Comparison of ENCODE assay signal across 8 cellular contexts in genomic region chr9:111597852-111598729, GRCh38. TPM values are rescaled to one million over a fixed set of nuclear protein-coding genes. Genes with fewer than 3 reads are reported as not detected.
DNase-seq lines count a peak whose midpoint lies in the region; ATAC-seq lines count a peak whose summit lies in the region.

No MANE protein-coding gene starts in this region.

- peaks cover 7% of the 10 kb centered on the region for H3K36me3 ChIP-seq in ectodermal cell (ENCODE audit: control insufficient read depth, insufficient read depth, low read length)

- no peaks in the 10 kb centered on the region for H3K9me3 ChIP-seq in ectodermal cell (ENCODE audit: control insufficient read depth, low read length)

- H3K4me3 ChIP-seq in ectodermal cell (ENCODE audit: insufficient read depth, low read depth, low read length) = peak overlapping the region; percentile 58

- peak; percentile 40 for DNase-seq in GF-D8 (lab: John Stamatoyannopoulos, UW)
- DNase-seq in NCI-H226 = peak; percentile 32
- peak; percentile 59 to 66 for DNase-seq in activated CD4-positive, alpha-beta T cell treated with anti-CD3 and anti-CD28 coated beads, Interleukin-2, amount 50 U/mL, for 48 hours
- DNase-seq in medulla oblongata (ENCODE audit: extremely low spot score) = peak; percentile 57
- DNase-seq in stimulated activated CD8-positive, alpha-beta memory T cell treated with anti-CD3 and anti-CD28 coated beads, Interleukin-15, amount 100 ng/mL, for 1 hour (ENCODE audit: low read depth) = peak; percentile 23
- no peak for DNase-seq in SHP77 treated with DMSO at 0.1 percent for 48 hours (lab: John Stamatoyannopoulos, UW)

- no peaks in the 10 kb centered on the region for H3K27me3 ChIP-seq in ectodermal cell (ENCODE audit: control insufficient read depth, insufficient read depth, low read length, poor library complexity, severe bottlenecking)

- H3K4me1 ChIP-seq in ectodermal cell (ENCODE audit: control insufficient read depth, insufficient read depth, low read length) = no peaks in the 10 kb centered on the region

- no peak overlapping the region for H3K27ac ChIP-seq in ectodermal cell (ENCODE audit: insufficient read depth, low read depth, low read length, poor library complexity, severe bottlenecking)

- 4 to 7% methylated on average over 41 of the region's 41 CpGs for WGBS in ectodermal cell, 2 experiments

- peak; percentile 71 for ATAC-seq in HG02852 (IDR thresholded peaks at IDR 0.05; ENCODE audit: unreplicated experiment)

RNA-seq across cellular contexts. Expression of gene PTGR1, which starts 1.4 kb away (rescaled TPM):
- polyA plus RNA-seq in ectodermal cell (2013, experiment 1 of 4) = 71.6 TPM
- 81.1 TPM for polyA plus RNA-seq in ectodermal cell (2013, experiment 2 of 4)
- polyA plus RNA-seq in ectodermal cell (2013, experiment 3 of 4) = 53.5 TPM
- 66.1 TPM for polyA plus RNA-seq in ectodermal cell (2013, experiment 4 of 4)

RNA-seq across cellular contexts. Expression of gene DNAJC25, which starts 33.0 kb away (rescaled TPM):
- polyA plus RNA-seq in ectodermal cell (2013, experiment 1 of 4) = 8.5 TPM
- polyA plus RNA-seq in ectodermal cell (2013, experiment 2 of 4) = 10.0 TPM
- 7.7 TPM for polyA plus RNA-seq in ectodermal cell (2013, experiment 3 of 4)
- polyA plus RNA-seq in ectodermal cell (2013, experiment 4 of 4) = 9.8 TPM
